In genomic region chr12:58044966-58045365, GRCh38 we compare ENCODE assay signal across 3 cellular contexts.
"Had no signal": no experiment of that assay in that cellular context is flagged by ENCODE, and none has a peak within 500 bp of the region (broad histone marks: within the 10 kb centered on the region; RNA-seq: fewer than 3 reads in every experiment).

No MANE protein-coding gene starts in this region.

- ATAC-seq: GM12878 had no signal

- H3K4me3 ChIP-seq: GM12878 had no signal

- DNase-seq: GDM1, GF-D8 had no signal
